In the genomic region with DNA sequence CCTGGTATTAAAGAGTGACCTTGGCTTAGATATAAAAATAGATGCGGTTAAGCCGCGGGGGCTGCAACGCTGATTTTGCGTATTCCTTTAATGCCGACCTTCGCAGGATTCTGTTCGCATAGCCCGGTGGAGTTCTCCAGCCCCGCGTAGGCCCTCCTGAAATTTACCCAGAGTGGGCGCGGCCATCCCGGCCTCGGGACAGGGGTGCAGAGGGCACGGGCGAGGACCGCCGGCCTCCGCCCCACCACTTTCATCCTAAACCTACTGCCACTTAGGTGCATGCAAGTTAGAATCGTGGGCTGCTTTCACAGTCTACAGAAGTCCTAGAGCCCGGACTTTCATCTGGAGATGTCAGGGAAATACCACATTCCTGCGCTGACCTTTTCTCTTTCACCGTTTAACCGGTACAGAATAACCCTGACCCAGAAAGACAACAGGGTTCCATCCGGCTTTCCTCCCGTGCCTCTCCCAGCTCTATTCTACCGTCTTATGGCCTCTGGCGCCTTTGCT, we compare ENCODE assay signal across 8 cellular contexts. TPM values are rescaled to one million over a fixed set of nuclear protein-coding genes. Genes with fewer than 3 reads are reported as not detected.
DNase-seq lines count a peak whose midpoint lies in the region; ATAC-seq and TF ChIP-seq lines count a peak whose summit lies in the region.

No MANE protein-coding gene starts in this region.

- H3K27ac ChIP-seq in testis, result peak overlapping the region; percentile 87 to 88

- no peak for TF ChIP-seq POLR2A in testis (IDR thresholded peaks at IDR 0.05)

- H3K9me3 Mint-ChIP-seq in Caco-2 (ENCODE audit: unreplicated experiment) (no peaks in the 10 kb centered on the region), brain (no peaks in the 10 kb centered on the region)

- H3K36me3 Mint-ChIP-seq in Caco-2 (ENCODE audit: insufficient read depth, unreplicated experiment) (peaks cover 7% of the 10 kb centered on the region), brain (no peaks in the 10 kb centered on the region)

- DNase-seq in Caco-2, result peak; percentile 25 to 37
- peak; percentile 52 for DNase-seq in left lobe of liver (ENCODE audit: low spot score)
- peak; percentile 54 for DNase-seq in testis
- no peak for DNase-seq in NCI-H128 (lab: John Stamatoyannopoulos, UW; ENCODE audit: unreplicated experiment)

- H3K4me3 Mint-ChIP-seq in Caco-2 (ENCODE audit: unreplicated experiment) (peak overlapping the region; percentile 92), brain (peak overlapping the region; percentile 80 to 90 (median 83))

- TF ChIP-seq CTCF in Caco-2 (IDR thresholded peaks at IDR 0.05; ENCODE audit: insufficient read depth in 1 of 2, low read depth in 1 of 2, low read length in 1 of 2, severe bottlenecking in 1 of 2, unreplicated experiment in 1 of 2) (no peak), brain (conservative IDR thresholded peaks at IDR 0.05) (no peak), testis (IDR thresholded peaks at IDR 0.05) (no peak)

- POLR2A ChIA-PET in Caco-2 (lab: Charles Lee), result interaction anchor here (0.7 kb wide), 1 partner anchor 27 kb away, joined by 3 read pairs; no protein-coding TSS in a partner anchor

- ATAC-seq in HG03432 (IDR thresholded peaks at IDR 0.05; ENCODE audit: unreplicated experiment) (peak; percentile 12), left lobe of liver (peak; percentile 51), HG02970 (IDR thresholded peaks at IDR 0.05; ENCODE audit: low FRiP score, unreplicated experiment) (no peak), GM19328 (IDR thresholded peaks at IDR 0.05; ENCODE audit: unreplicated experiment) (no peak)

- H3K4me1 ChIP-seq in Caco-2 (peaks cover 27% of the 10 kb centered on the region), testis (peaks cover 11% of the 10 kb centered on the region)

- H3K9me3 ChIP-seq in Caco-2 (no peaks in the 10 kb centered on the region), testis (no peaks in the 10 kb centered on the region)

- H3K27me3 Mint-ChIP-seq in Caco-2 (ENCODE audit: insufficient read depth, unreplicated experiment), result no peaks in the 10 kb centered on the region
- peaks cover 4% of the 10 kb centered on the region for H3K27me3 Mint-ChIP-seq in brain

- H3K27me3 ChIP-seq in Caco-2 (replicated peaks; ENCODE audit: control insufficient read depth, insufficient read depth, low read length) (no peaks in the 10 kb centered on the region), testis (no peaks in the 10 kb centered on the region)

- intact Hi-C loops in Caco-2 (cut with micrococcal nuclease; ENCODE audit: unreplicated experiment), result no loop called here
- intact Hi-C loops in testis (cut with DNase I; ENCODE audit: low total_unique reads), result no loop called here

- H3K36me3 ChIP-seq in Caco-2 (ENCODE audit: control insufficient read depth, insufficient read depth, low read length) (no peaks in the 10 kb centered on the region), testis (ENCODE audit: low read depth, missing control alignments) (no peaks in the 10 kb centered on the region)

- WGBS in testis, 2 donors, result 15 to 44% methylated on average over 12 to 29 of the region's 29 CpGs

- BruUV-seq in Caco-2 (replicated peaks; lab: Mats Ljungman, UMichigan), result no TSS peak

- H3K4me1 Mint-ChIP-seq in Caco-2 (ENCODE audit: low read depth, unreplicated experiment) (no peaks in the 10 kb centered on the region), brain (peaks cover 45% of the 10 kb centered on the region)

- H3K27ac Mint-ChIP-seq in Caco-2 (ENCODE audit: unreplicated experiment) (peak overlapping the region; percentile 53), brain (peak overlapping the region; percentile 70 to 92 (median 81))

- H3K4me3 ChIP-seq in Caco-2 (ENCODE audit: low read depth, low read length) (peak overlapping the region; percentile 97), testis (peak overlapping the region; percentile 70 to 76)

- CTCF ChIA-PET in Caco-2 (lab: Charles Lee), result no interaction called here

RNA-seq across cellular contexts. Expression of a gene that starts 0.5 kb away (rescaled TPM):
- total RNA-seq in Caco-2 (2022), result 13.9 and 14.4 TPM in 2 replicates
- 2.8 TPM for polyA plus RNA-seq in brain (ENCODE audit: insufficient read depth, low read depth, low replicate concordance)
- total RNA-seq in left lobe of liver, result 3.4 TPM
- total RNA-seq in testis, result 10 to 100 TPM; 58.6 to 69.2 TPM
- 25.1 TPM for polyA plus RNA-seq in testis (ENCODE audit: insufficient read depth, low read depth, low replicate concordance)

Comparison
In these comparisons a context has a peak if more than half of its experiments do, and no peak if none do; other contexts are left out.
1. ATAC-seq: peak in HG03432 (single experiment) and left lobe of liver (single experiment); none in HG02970 (single experiment) and GM19328 (single experiment).